Comparison of ENCODE assay signal across 14 cellular contexts in the genomic region with DNA sequence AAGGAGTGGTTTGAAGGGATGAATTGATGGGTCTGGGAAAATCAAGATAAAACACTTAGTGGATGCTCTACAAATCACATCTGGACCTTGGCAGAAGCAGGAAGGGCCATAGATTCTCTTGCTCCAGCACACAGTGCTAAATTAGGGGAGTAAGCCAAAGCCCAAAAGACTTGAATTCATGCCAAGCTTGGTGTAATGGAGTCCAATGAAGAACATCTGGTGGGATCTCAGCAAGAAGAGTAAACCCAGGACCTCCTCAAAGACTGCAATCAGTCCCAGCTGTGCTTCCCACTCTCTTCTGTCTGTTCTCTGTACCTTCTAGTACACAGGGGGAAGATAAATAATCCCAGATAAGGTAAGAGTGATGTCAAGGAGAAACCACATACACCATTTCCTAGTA.
A peak's percentile ranks its signal among the peaks of the same experiment; 100 is the strongest.
DNase-seq lines count a peak whose midpoint lies in the region; ATAC-seq and TF ChIP-seq lines count a peak whose summit lies in the region.
"Had no signal": no experiment of that assay in that cellular context is flagged by ENCODE, and none has a peak within 500 bp of the region (broad histone marks: within the 10 kb centered on the region; RNA-seq: fewer than 3 reads in every experiment).

No MANE protein-coding gene starts in this region.

- H3K27me3 ChIP-seq in A673 (replicated peaks; ENCODE audit: insufficient read depth, low read depth, low read length, poor library complexity) = no peaks in the 10 kb centered on the region
- no peaks in the 10 kb centered on the region for H3K27me3 ChIP-seq in prostate gland (replicated peaks; ENCODE audit: insufficient read depth)

- H3K9me3 ChIP-seq in A673 (ENCODE audit: low read depth, low read length, poor library complexity, severe bottlenecking) (no peaks in the 10 kb centered on the region), prostate gland (no peaks in the 10 kb centered on the region)
- H3K9me3 ChIP-seq: HAP-1 had no signal

- TF ChIP-seq CTCF in A673 (conservative IDR thresholded peaks at IDR 0.05; ENCODE audit: low read depth, low read length) (no peak), prostate gland (IDR thresholded peaks at IDR 0.05) (no peak)

- H3K36me3 ChIP-seq in A673 (ENCODE audit: insufficient read depth, low read length, poor library complexity, severe bottlenecking) (no peaks in the 10 kb centered on the region), prostate gland (no peaks in the 10 kb centered on the region)
- H3K36me3 ChIP-seq: HAP-1 had no signal

- DNase-seq in A673 (ENCODE audit: low spot score) = peak; percentile 2
- peak; percentile 73 for DNase-seq in DMS 273 (lab: John Stamatoyannopoulos, UW; ENCODE audit: unreplicated experiment)
- DNase-seq in NCI-H69 (lab: John Stamatoyannopoulos, UW) = peak; percentile 35
- peak; percentile 51 for DNase-seq in left kidney (ENCODE audit: low read depth, low spot score)
- DNase-seq in prostate gland (ENCODE audit: low spot score) = no peak
- DNase-seq: CD8-positive, alpha-beta T cell; COR-L47; DMS53; GF-D8; GOT3 had no signal

- H3K27ac ChIP-seq in A673 (ENCODE audit: low read depth, low read length, poor library complexity, severe bottlenecking) (no peak overlapping the region), prostate gland (no peak overlapping the region)
- H3K27ac ChIP-seq: HL-60 had no signal

- H3K4me1 ChIP-seq in A673 (ENCODE audit: insufficient read depth, low read length, poor library complexity, severe bottlenecking) (no peaks in the 10 kb centered on the region), prostate gland (replicated peaks) (no peaks in the 10 kb centered on the region)
- H3K4me1 ChIP-seq: HAP-1 had no signal

- TF ChIP-seq POLR2A in prostate gland (IDR thresholded peaks at IDR 0.05) = no peak

- H3K4me3 ChIP-seq in A673 (ENCODE audit: low read depth, low read length, poor library complexity, severe bottlenecking) = no peak overlapping the region
- H3K4me3 ChIP-seq in prostate gland = no peak overlapping the region
- H3K4me3 ChIP-seq: HAP-1 had no signal

- no TSS peak for BruUV-seq in A673 (replicated peaks; lab: Mats Ljungman, UMichigan)

- CTCF ChIA-PET in A673 (lab: Charles Lee) = no interaction called here

- ATAC-seq in HG02970 (IDR thresholded peaks at IDR 0.05; ENCODE audit: low FRiP score, unreplicated experiment) (no peak), HG03025 (IDR thresholded peaks at IDR 0.05; ENCODE audit: low FRiP score, unreplicated experiment) (no peak)
- ATAC-seq: CD8-positive, alpha-beta T cell had no signal

- intact Hi-C loops in A673 (cut with micrococcal nuclease; ENCODE audit: unreplicated experiment) = no loop called here
- intact Hi-C loops in prostate gland (cut with DNase I) = no loop called here

- POLR2A ChIA-PET in A673 (lab: Charles Lee; ENCODE audit: low non-redundant PET) = no interaction called here
